In the genomic region with DNA sequence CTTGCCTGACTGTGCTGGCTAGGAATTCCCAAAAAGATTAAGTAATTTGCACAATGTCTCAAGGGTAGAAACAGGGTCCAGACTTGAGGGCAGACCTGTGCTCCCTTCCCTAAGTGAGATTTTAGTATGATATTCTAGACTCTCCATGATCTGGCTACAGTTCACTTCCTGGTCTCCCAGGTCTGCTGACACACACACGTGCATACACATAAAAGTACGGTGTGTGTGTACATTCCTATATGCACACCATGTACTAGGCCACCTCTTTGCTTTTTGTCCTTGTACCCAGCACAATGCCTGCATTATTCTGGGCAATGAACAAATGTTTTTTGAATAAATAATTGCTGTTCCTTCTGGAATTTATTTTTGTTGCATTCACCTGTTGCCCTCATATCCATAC, we compare ENCODE assay signal across 18 cellular contexts.
DNase-seq lines count a peak whose midpoint lies in the region; ATAC-seq, FAIRE-seq and TF ChIP-seq lines count a peak whose summit lies in the region.
"Had no signal": no experiment of that assay in that cellular context is flagged by ENCODE, and none has a peak within 500 bp of the region (broad histone marks: within the 10 kb centered on the region; RNA-seq: fewer than 3 reads in every experiment).

No MANE protein-coding gene starts in this region.

- CTCF ChIA-PET in HepG2 (lab: Yijun Ruan, JAX; ENCODE audit: low intra/inter-chr PET ratio, low total read pairs) = no interaction called here

- DNase-seq in HepG2 (ENCODE audit: low spot score) (peak; percentile 7), right lobe of liver (no peak), mucosa of descending colon (no peak), DMS 273 treated with DMSO at 0.1 percent for 48 hours (lab: John Stamatoyannopoulos, UW) (no peak)
- no peak for DNase-seq in stimulated activated CD8-positive, alpha-beta memory T cell treated with anti-CD3 and anti-CD28 coated beads, Interleukin-4, amount 100 ng/mL, for 48 hours
- DNase-seq: ACHN; BE2C; C1 segment of cervical spinal cord; CD4-positive, CD25-positive, alpha-beta regulatory T cell; CD8-positive, alpha-beta memory T cell; COR-L47; DMS79 treated with DMSO at 0.1 percent for 48 hours; GF-D8; GOT3; H7 had no signal

- H3K27me3 ChIP-seq in HepG2 (ENCODE audit: control insufficient read depth in 1 of 2, insufficient read depth in 2 of 2, low read length in 2 of 2) (no peaks in the 10 kb centered on the region), right lobe of liver (no peaks in the 10 kb centered on the region)
- H3K27me3 ChIP-seq: BE2C had no signal

- no peak for FAIRE-seq in HepG2 (lab: Jason Lieb, UNC)
- FAIRE-seq: A204.1 had no signal

- no peak overlapping the region for H3K4me2 ChIP-seq in HepG2 (ENCODE audit: low read depth, low read length)

- no peak for TF ChIP-seq RAD21 in HepG2 (CRISPR knock-in tag; IDR thresholded peaks at IDR 0.05)

- in situ Hi-C loops in HepG2 (cut with HindIII; ENCODE audit: extremely low pct_ligation_motif_present, low pct_unique_long_range_greater_than_20kb) = no loop called here

- TF ChIP-seq POLR2A in HepG2 (IDR thresholded peaks at IDR 0.05; ENCODE audit: insufficient read depth in 1 of 2, low read depth in 2 of 2, low read length in 2 of 2) (no peak), right lobe of liver (IDR thresholded peaks at IDR 0.05) (no peak)

- no peaks in the 10 kb centered on the region for H3K79me2 ChIP-seq in HepG2 (ENCODE audit: insufficient read depth, low read length)

- intact Hi-C loops in HepG2 (cut with micrococcal nuclease; ENCODE audit: unreplicated experiment) = no loop called here
- intact Hi-C loops in right lobe of liver (cut with DNase I) = no loop called here
- intact Hi-C loops in mucosa of descending colon (cut with DNase I, micrococcal nuclease) = no loop called here

- no TSS peak for BruUV-seq in HepG2 (replicated peaks; lab: Mats Ljungman, UMichigan)

- H3K4me3 ChIP-seq in HepG2 (replicated peaks in 1 of 3; ENCODE audit: insufficient read depth in 1 of 3, low read depth in 2 of 3, low read length in 3 of 3) (no peak overlapping the region), right lobe of liver (no peak overlapping the region), mucosa of descending colon (no peak overlapping the region)

- POLR2A ChIA-PET in HepG2 (lab: Yijun Ruan, JAX) = no interaction called here

- H4K20me1 ChIP-seq in HepG2 (ENCODE audit: insufficient read depth, low read length) = no peaks in the 10 kb centered on the region

- H2AFZ ChIP-seq in HepG2 (ENCODE audit: low read length) = no peak overlapping the region

- no peaks in the 10 kb centered on the region for H3K9me3 ChIP-seq in HepG2 (ENCODE audit: low read length)
- H3K9me3 ChIP-seq in right lobe of liver = no peaks in the 10 kb centered on the region
- no peaks in the 10 kb centered on the region for H3K9me3 ChIP-seq in mucosa of descending colon
- H3K9me3 ChIP-seq: BE2C had no signal

- ATAC-seq in HepG2 (no peak), right lobe of liver (no peak), esophagus mucosa (peak; percentile 49), mucosa of descending colon (peak; percentile 74), GM21576 (IDR thresholded peaks at IDR 0.05; ENCODE audit: unreplicated experiment) (no peak)

- TF ChIP-seq EP300 in HepG2 (IDR thresholded peaks at IDR 0.05; ENCODE audit: low read depth in 2 of 2, low read length in 2 of 2) (no peak), HepG2 (CRISPR knock-in tag; IDR thresholded peaks at IDR 0.05; ENCODE audit: borderline replicate concordance) (no peak)

- no peak overlapping the region for H3K9ac ChIP-seq in HepG2 (ENCODE audit: insufficient read depth, low read depth, low read length)

- 68% methylated on average over 2 of the region's 2 CpGs for WGBS in HepG2 (ENCODE audit: low lambda C conversion rate)
- 43% methylated on average over 2 of the region's 2 CpGs for WGBS in right lobe of liver (ENCODE audit: insufficient coverage, low coverage, low lambda C conversion rate, missing lambda C conversion rate)

- peaks cover 13% of the 10 kb centered on the region for H3K4me1 ChIP-seq in HepG2 (ENCODE audit: insufficient read depth, low read length)
- H3K4me1 ChIP-seq in right lobe of liver = no peaks in the 10 kb centered on the region
- peaks cover 7% of the 10 kb centered on the region for H3K4me1 ChIP-seq in mucosa of descending colon (ENCODE audit: low read depth)
- H3K4me1 ChIP-seq: BE2C had no signal

- peaks cover 2 to 5% of the 10 kb centered on the region in 2 experiments; a peak in 3 of 5 replicates for H3K36me3 ChIP-seq in HepG2 (replicated peaks in 1 of 2; ENCODE audit: control insufficient read depth in 1 of 2, insufficient read depth in 2 of 2, low read length in 2 of 2)
- peaks cover 0 to 2% (median 0%) of the 10 kb centered on the region in 4 donors for H3K36me3 ChIP-seq in right lobe of liver
- H3K36me3 ChIP-seq in mucosa of descending colon (ENCODE audit: low read depth) = no peaks in the 10 kb centered on the region
- H3K36me3 ChIP-seq: BE2C had no signal

- H3K27ac ChIP-seq in HepG2 (ENCODE audit: extremely low read length, insufficient read depth, low read length) (no peak overlapping the region), right lobe of liver (no peak overlapping the region)

- TF ChIP-seq CTCF in HepG2 (CRISPR knock-in tag; IDR thresholded peaks at IDR 0.05) = no peak
- no peak for TF ChIP-seq CTCF in right lobe of liver (IDR thresholded peaks at IDR 0.05)
- TF ChIP-seq CTCF in mucosa of descending colon (IDR thresholded peaks at IDR 0.05) = no peak

TF ChIP-seq in HepG2, 621 proteins besides CTCF, POLR2A, EP300 and RAD21:
- TF ChIP-seq, protein P1, sequence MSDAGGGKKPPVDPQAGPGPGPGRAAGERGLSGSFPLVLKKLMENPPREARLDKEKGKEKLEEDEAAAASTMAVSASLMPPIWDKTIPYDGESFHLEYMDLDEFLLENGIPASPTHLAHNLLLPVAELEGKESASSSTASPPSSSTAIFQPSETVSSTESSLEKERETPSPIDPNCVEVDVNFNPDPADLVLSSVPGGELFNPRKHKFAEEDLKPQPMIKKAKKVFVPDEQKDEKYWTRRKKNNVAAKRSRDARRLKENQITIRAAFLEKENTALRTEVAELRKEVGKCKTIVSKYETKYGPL (CRISPR knock-in tag; IDR thresholded peaks at IDR 0.05) = no peak
- TF ChIP-seq SMC3 (IDR thresholded peaks at IDR 0.05; ENCODE audit: low read length) (no peak), ZNF382 (CRISPR knock-in tag; IDR thresholded peaks at IDR 0.05; ENCODE audit: borderline replicate concordance) (no peak), NFIC (IDR thresholded peaks at IDR 0.05; ENCODE audit: low read length) (no peak), ZBTB1 (CRISPR knock-in tag; IDR thresholded peaks at IDR 0.05; ENCODE audit: borderline replicate concordance) (no peak), ZBTB3 (CRISPR knock-in tag; IDR thresholded peaks at IDR 0.05; ENCODE audit: borderline replicate concordance, low read depth) (no peak), IRF2 (CRISPR knock-in tag; IDR thresholded peaks at IDR 0.05) (no peak), HOXD1 (CRISPR knock-in tag; IDR thresholded peaks at IDR 0.05) (no peak)
- TF ChIP-seq, protein P2, sequence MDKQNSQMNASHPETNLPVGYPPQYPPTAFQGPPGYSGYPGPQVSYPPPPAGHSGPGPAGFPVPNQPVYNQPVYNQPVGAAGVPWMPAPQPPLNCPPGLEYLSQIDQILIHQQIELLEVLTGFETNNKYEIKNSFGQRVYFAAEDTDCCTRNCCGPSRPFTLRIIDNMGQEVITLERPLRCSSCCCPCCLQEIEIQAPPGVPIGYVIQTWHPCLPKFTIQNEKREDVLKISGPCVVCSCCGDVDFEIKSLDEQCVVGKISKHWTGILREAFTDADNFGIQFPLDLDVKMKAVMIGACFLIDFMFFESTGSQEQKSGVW (CRISPR knock-in tag; IDR thresholded peaks at IDR 0.05; ENCODE audit: borderline replicate concordance) = no peak
- TF ChIP-seq, protein P3, sequence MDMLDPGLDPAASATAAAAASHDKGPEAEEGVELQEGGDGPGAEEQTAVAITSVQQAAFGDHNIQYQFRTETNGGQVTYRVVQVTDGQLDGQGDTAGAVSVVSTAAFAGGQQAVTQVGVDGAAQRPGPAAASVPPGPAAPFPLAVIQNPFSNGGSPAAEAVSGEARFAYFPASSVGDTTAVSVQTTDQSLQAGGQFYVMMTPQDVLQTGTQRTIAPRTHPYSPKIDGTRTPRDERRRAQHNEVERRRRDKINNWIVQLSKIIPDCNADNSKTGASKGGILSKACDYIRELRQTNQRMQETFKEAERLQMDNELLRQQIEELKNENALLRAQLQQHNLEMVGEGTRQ (IDR thresholded peaks at IDR 0.05; ENCODE audit: low read depth, low read length) = no peak
- TF ChIP-seq, protein P3 (CRISPR knock-in tag; IDR thresholded peaks at IDR 0.05; ENCODE audit: borderline replicate concordance) = no peak

Comparison
In these comparisons a context has a peak if more than half of its experiments do, and no peak if none do; other contexts are left out.
1. ATAC-seq: peak in esophagus mucosa (single experiment) and mucosa of descending colon (single experiment); none in HepG2 (single experiment), right lobe of liver (0 of 4) and GM21576 (single experiment).